ENCODE assay signal across 1 cellular context in the genomic region with DNA sequence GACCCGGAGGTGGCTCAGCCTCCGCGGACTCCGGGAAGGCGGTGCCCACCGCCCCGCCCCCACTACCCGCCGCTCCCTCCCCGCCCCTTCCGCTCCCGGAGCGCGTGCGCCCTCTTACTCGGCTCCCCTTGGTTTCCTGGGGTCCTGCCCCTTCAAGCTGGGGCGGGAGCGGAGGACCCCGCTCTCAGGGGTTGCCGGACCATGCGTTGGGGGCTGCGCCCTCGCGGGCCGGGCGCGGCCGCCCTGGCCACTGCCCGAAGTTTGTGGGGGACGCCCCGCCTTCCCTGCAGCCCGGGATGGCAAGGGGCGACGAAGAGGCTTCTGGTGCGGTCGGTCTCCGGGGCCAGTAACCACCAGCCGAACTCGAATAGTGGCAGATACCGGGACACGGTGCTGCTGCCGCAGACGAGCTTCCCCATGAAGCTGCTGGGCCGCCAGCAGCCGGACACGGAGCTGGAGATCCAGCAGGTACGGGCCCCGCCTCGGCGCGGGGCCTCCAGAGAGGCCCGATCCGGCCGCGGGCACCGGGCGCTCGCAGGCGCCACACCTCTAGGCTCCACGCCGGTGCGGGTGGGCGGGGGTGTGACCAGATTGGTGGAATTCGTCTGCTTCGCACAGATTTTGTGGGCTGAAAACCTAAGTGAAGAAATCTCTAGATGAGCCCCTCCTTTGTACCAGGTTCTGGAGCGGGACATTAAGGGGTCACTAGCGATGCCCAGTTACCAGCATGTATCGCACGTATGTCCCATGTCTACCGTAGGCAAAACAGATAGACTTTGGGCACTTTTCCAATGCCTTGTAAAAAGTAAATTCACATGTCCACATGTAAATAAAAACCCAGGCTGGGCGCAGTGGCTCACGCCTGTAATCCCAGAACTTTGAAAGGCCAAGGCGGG.
TF ChIP-seq lines count a peak whose summit lies in the region.

IARS2 (plus strand) TSS at position 117 of the 896 bp plus-strand sequence; CDS start at position 202, 85 bp downstream.

TF ChIP-seq in K562, 482 proteins besides CTCF, POLR2A, EP300 and RAD21 (continued from another document):
- TF ChIP-seq ATF3 (IDR thresholded peaks at IDR 0.05) (no peak), ATF3 (CRISPR knock-in tag; conservative IDR thresholded peaks at IDR 0.05) (no peak), ZNF121 (CRISPR knock-in tag; conservative IDR thresholded peaks at IDR 0.05) (no peak), ZNF175 (CRISPR knock-in tag; IDR thresholded peaks at IDR 0.05; ENCODE audit: low read depth) (no peak), NR4A1 (CRISPR knock-in tag; IDR thresholded peaks at IDR 0.05) (0 out of 2 replicates have a peak, but pooled peaks have one; percentile 13), NR4A1 (tag; IDR thresholded peaks at IDR 0.05) (no peak), ATF6 (CRISPR knock-in tag; IDR thresholded peaks at IDR 0.05) (peak; percentile 86; the same call in 1 of the 2 replicates), CSDE1 (IDR thresholded peaks at IDR 0.05) (no peak), RCOR1 (IDR thresholded peaks at IDR 0.05; ENCODE audit: borderline replicate concordance in 1 of 2, low read depth in 2 of 2, low read length in 2 of 2) (peak in 1 of 2 experiments; percentile 61; a peak in 1 of 4 replicates), C11orf30 (IDR thresholded peaks at IDR 0.05; ENCODE audit: low read depth) (no peak), SMAD2 (IDR thresholded peaks at IDR 0.05; ENCODE audit: low read depth, low read length) (no peak), GATAD2B (IDR thresholded peaks at IDR 0.05; ENCODE audit: borderline replicate concordance) (no peak), SMC3 (conservative IDR thresholded peaks at IDR 0.05; ENCODE audit: insufficient read depth, low read depth, low read length) (no peak), RUNX1 (IDR thresholded peaks at IDR 0.05; ENCODE audit: low read depth) (no peak), NFE2L1 (tag; IDR thresholded peaks at IDR 0.05; ENCODE audit: borderline replicate concordance, low read depth) (no peak), NFATC3 (IDR thresholded peaks at IDR 0.05) (no peak), XRCC4 (IDR thresholded peaks at IDR 0.05; ENCODE audit: extremely low read depth, insufficient read depth, insufficient read length) (no peak)
